ENCODE assay signal across 25 cellular contexts in the genomic region with DNA sequence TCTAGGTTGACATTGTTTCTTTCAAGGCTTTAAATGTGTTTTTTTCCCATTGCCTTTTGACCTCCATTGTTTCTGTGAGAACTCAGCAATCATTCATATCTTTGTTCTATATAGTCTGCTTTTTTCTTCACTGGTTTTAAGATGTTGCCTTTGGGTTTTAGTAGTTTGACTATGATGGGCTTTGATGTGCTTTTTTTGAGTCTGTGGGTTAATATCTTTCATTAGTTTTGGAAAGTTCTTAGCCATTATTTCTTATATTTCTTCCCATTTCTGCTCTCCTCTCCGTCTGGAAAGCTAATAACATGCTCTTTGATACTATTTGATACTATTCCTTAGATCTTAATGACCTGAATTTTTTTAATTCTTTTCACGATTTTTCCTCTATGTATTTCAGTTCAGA. TPM values are rescaled to one million over a fixed set of nuclear protein-coding genes. Genes with fewer than 3 reads are reported as not detected.
DNase-seq lines count a peak whose midpoint lies in the region; ATAC-seq, FAIRE-seq and TF ChIP-seq lines count a peak whose summit lies in the region.
"Had no signal": no experiment of that assay in that cellular context is flagged by ENCODE, and none has a peak within 500 bp of the region (broad histone marks: within the 10 kb centered on the region; RNA-seq: fewer than 3 reads in every experiment).

No MANE protein-coding gene starts in this region.

- in situ Hi-C loops in Panc1 (cut with HindIII; ENCODE audit: low pct_unique_long_range_greater_than_20kb, low sequenced_read_pairs) = no loop called here

- no peaks in the 10 kb centered on the region for H3K9me1 ChIP-seq in endothelial cell of umbilical vein (replicated peaks; ENCODE audit: control insufficient read depth, extremely low read depth, insufficient read depth, low read length)

- FAIRE-seq in endothelial cell of umbilical vein (lab: Jason Lieb, UNC) = no peak
- FAIRE-seq: G401.6, GM19239 had no signal

- H3K27me3 ChIP-seq in BLaER1 = no peaks in the 10 kb centered on the region
- H3K27me3 ChIP-seq in Panc1 (ENCODE audit: control insufficient read depth, insufficient read depth, low read length) = no peaks in the 10 kb centered on the region
- H3K27me3 ChIP-seq in endothelial cell of umbilical vein (ENCODE audit: control insufficient read depth in 2 of 2, insufficient read depth in 2 of 2, low read length in 2 of 2) = no peaks in the 10 kb centered on the region
- H3K27me3 ChIP-seq: BLaER1 treated with 17β-estradiol and CSF1 and Interleukin-3, amounts not matched to agents 10 nM and 100 nM; Peyer's patch; SJSA1 had no signal

- H3K36me3 ChIP-seq in BLaER1 (peaks cover 100% of the 10 kb centered on the region), Panc1 (ENCODE audit: control insufficient read depth, insufficient read depth, low read length) (peaks cover 8% of the 10 kb centered on the region; the same call in 1 of the 2 replicates), endothelial cell of umbilical vein (ENCODE audit: control insufficient read depth in 2 of 2, extremely low read depth in 1 of 2, insufficient read depth in 2 of 2, low read length in 2 of 2) (peaks cover 28 to 38% of the 10 kb centered on the region in 2 experiments)

- CTCF ChIA-PET in Panc1 (lab: Charles Lee) = no interaction called here
- CTCF ChIA-PET in endothelial cell of umbilical vein (lab: Charles Lee) = interaction anchor here (1.3 kb wide), 1 partner anchor 100 kb away, joined by 3 read pairs; no protein-coding TSS in a partner anchor

- DNase-seq in Panc1 (ENCODE audit: low read depth, low spot score) (no peak), endothelial cell of umbilical vein (ENCODE audit: low read depth, low spot score) (peak; percentile 34), DMS153 treated with DMSO at 0.1 percent for 48 hours (lab: John Stamatoyannopoulos, UW; ENCODE audit: unreplicated experiment) (no peak), lower leg skin (ENCODE audit: low spot score in 2 of 2) (no peak)
- DNase-seq in stimulated activated effector memory CD8-positive, alpha-beta T cell treated with anti-CD3 and anti-CD28 coated beads, Interleukin-12 subunit alpha, Interleukin-12 subunit beta, amount 100 ng/mL, for 72 hours (ENCODE audit: low spot score in 2 of 2) = no peak
- DNase-seq: Caco-2; CD4-positive, alpha-beta memory T cell; DMS 273 treated with DMSO at 0.1 percent for 48 hours; H7; Karpas-422; NCI-H1694; NCI-H2081 treated with DMSO at 0.1 percent for 48 hours; NCI-H2171 treated with DMSO at 0.1 percent for 48 hours; NCI-H524 treated with DMSO at 0.1 percent for 48 hours; NCI-H82; Peyer's patch had no signal

- peaks cover 8% of the 10 kb centered on the region for H3K4me1 Mint-ChIP-seq in stimulated activated effector memory CD8-positive, alpha-beta T cell treated with anti-CD3 and anti-CD28 coated beads, Interleukin-12 subunit alpha, Interleukin-12 subunit beta, amount 100 ng/mL, for 72 hours

- intact Hi-C loops in Panc1 (cut with micrococcal nuclease; ENCODE audit: unreplicated experiment) = no loop called here
- intact Hi-C loops in endothelial cell of umbilical vein (cut with micrococcal nuclease) = no loop called here
- intact Hi-C loops in lower leg skin (cut with DNase I; ENCODE audit: low total_unique reads) = no loop called here

- peaks cover 19% of the 10 kb centered on the region for H3K79me2 ChIP-seq in endothelial cell of umbilical vein (ENCODE audit: control insufficient read depth, insufficient read depth, low read length)

- H3K27ac Mint-ChIP-seq in stimulated activated effector memory CD8-positive, alpha-beta T cell treated with anti-CD3 and anti-CD28 coated beads, Interleukin-12 subunit alpha, Interleukin-12 subunit beta, amount 100 ng/mL, for 72 hours = peak overlapping the region; percentile 3

- POLR2A ChIA-PET in Panc1 (lab: Charles Lee) = no interaction called here
- POLR2A ChIA-PET in endothelial cell of umbilical vein (lab: Charles Lee) = no interaction called here

- dilution Hi-C loops in endothelial cell of umbilical vein (cut with MboI; ENCODE audit: extremely low pct_ligation_motif_present, low sequenced_read_pairs) = no loop called here

- H3K4me1 ChIP-seq in BLaER1 (peaks cover 43% of the 10 kb centered on the region), Panc1 (ENCODE audit: control insufficient read depth, insufficient read depth, low read length) (no peaks in the 10 kb centered on the region), endothelial cell of umbilical vein (ENCODE audit: control insufficient read depth, extremely low read depth, insufficient read depth, low read length) (no peaks in the 10 kb centered on the region)
- H3K4me1 ChIP-seq: Caco-2, Peyer's patch had no signal

- BruUV-seq in Panc1 (replicated peaks; lab: Mats Ljungman, UMichigan) (TSS peak; percentile 44), endothelial cell of umbilical vein (replicated peaks; lab: Mats Ljungman, UMichigan) (no TSS peak)

- no peak overlapping the region for H2AFZ ChIP-seq in endothelial cell of umbilical vein (ENCODE audit: low read depth, low read length)

- no peak for ATAC-seq in Panc1
- ATAC-seq in stimulated activated effector memory CD8-positive, alpha-beta T cell treated with anti-CD3 and anti-CD28 coated beads, Interleukin-12 subunit alpha, Interleukin-12 subunit beta, amount 100 ng/mL, for 72 hours = no peak
- ATAC-seq in GM21529 (IDR thresholded peaks at IDR 0.05; ENCODE audit: unreplicated experiment) = no peak
- ATAC-seq in GM21381 (IDR thresholded peaks at IDR 0.05; ENCODE audit: unreplicated experiment) = no peak

- WGBS in lower leg skin, 2 donors = 93 to 98% methylated on average over 2 of the region's 2 CpGs

- no peak overlapping the region for H3K9ac ChIP-seq in BLaER1
- H3K9ac ChIP-seq in endothelial cell of umbilical vein (replicated peaks; ENCODE audit: extremely low read depth, insufficient read depth, low read length) = no peak overlapping the region
- H3K9ac ChIP-seq: BLaER1 treated with 17β-estradiol and CSF1 and Interleukin-3, amounts not matched to agents 10 nM and 100 nM had no signal

- no peaks in the 10 kb centered on the region for H3K9me3 Mint-ChIP-seq in stimulated activated effector memory CD8-positive, alpha-beta T cell treated with anti-CD3 and anti-CD28 coated beads, Interleukin-12 subunit alpha, Interleukin-12 subunit beta, amount 100 ng/mL, for 72 hours
- H3K9me3 Mint-ChIP-seq: CD4-positive, alpha-beta memory T cell had no signal

- H3K9me3 ChIP-seq in BLaER1 (no peaks in the 10 kb centered on the region), Panc1 (ENCODE audit: control insufficient read depth, insufficient read depth, low read depth, low read length) (no peaks in the 10 kb centered on the region), endothelial cell of umbilical vein (replicated peaks; ENCODE audit: control insufficient read depth, insufficient read depth, low read length) (no peaks in the 10 kb centered on the region)
- H3K9me3 ChIP-seq: BLaER1 treated with 17β-estradiol and CSF1 and Interleukin-3, amounts not matched to agents 10 nM and 100 nM; Caco-2; Peyer's patch; SJSA1 had no signal

- H3K4me3 Mint-ChIP-seq in stimulated activated effector memory CD8-positive, alpha-beta T cell treated with anti-CD3 and anti-CD28 coated beads, Interleukin-12 subunit alpha, Interleukin-12 subunit beta, amount 100 ng/mL, for 72 hours = no peak overlapping the region
- H3K4me3 Mint-ChIP-seq: CD4-positive, alpha-beta memory T cell had no signal

- peak overlapping the region; percentile 51 for H3K4me2 ChIP-seq in BLaER1
- H3K4me2 ChIP-seq in endothelial cell of umbilical vein (ENCODE audit: insufficient read depth, low read length) = no peak overlapping the region

- peaks cover 96% of the 10 kb centered on the region for H3K36me3 Mint-ChIP-seq in stimulated activated effector memory CD8-positive, alpha-beta T cell treated with anti-CD3 and anti-CD28 coated beads, Interleukin-12 subunit alpha, Interleukin-12 subunit beta, amount 100 ng/mL, for 72 hours

- TF ChIP-seq POLR2A in endothelial cell of umbilical vein (IDR thresholded peaks at IDR 0.05; ENCODE audit: low read depth, low read length) = no peak
- no peak for TF ChIP-seq POLR2A in lower leg skin (IDR thresholded peaks at IDR 0.05)

- H3K4me3 ChIP-seq in BLaER1 (no peak overlapping the region), Panc1 (ENCODE audit: low read depth in 2 of 2, low read length in 2 of 2) (no peak overlapping the region), endothelial cell of umbilical vein (replicated peaks in 1 of 3; ENCODE audit: insufficient read depth in 1 of 3, low read depth in 1 of 3, low read length in 3 of 3) (no peak overlapping the region), lower leg skin (ENCODE audit: low read depth, poor library complexity, severe bottlenecking) (no peak overlapping the region)
- H3K4me3 ChIP-seq: BLaER1 treated with 17β-estradiol and CSF1 and Interleukin-3, amounts not matched to agents 10 nM and 100 nM; Peyer's patch; SJSA1 had no signal

- no peak for TF ChIP-seq CTCF in Panc1 (IDR thresholded peaks at IDR 0.05)
- no peak for TF ChIP-seq CTCF in endothelial cell of umbilical vein (IDR thresholded peaks at IDR 0.05; ENCODE audit: extremely low read depth in 1 of 2, insufficient read depth in 1 of 2, low read depth in 1 of 2, low read length in 2 of 2)
- no peak for TF ChIP-seq CTCF in lower leg skin (IDR thresholded peaks at IDR 0.05)

- H4K20me1 ChIP-seq in BLaER1 (peaks cover 40% of the 10 kb centered on the region; the same call in 1 of the 2 replicates), endothelial cell of umbilical vein (replicated peaks; ENCODE audit: control insufficient read depth, extremely low read depth, insufficient read depth, low read length) (no peaks in the 10 kb centered on the region)

- H3K27ac ChIP-seq in BLaER1 (peak overlapping the region; percentile 10; the same call in 1 of the 2 replicates), Panc1 (ENCODE audit: low read length) (no peak overlapping the region), endothelial cell of umbilical vein (ENCODE audit: insufficient read depth, low read depth, low read length) (no peak overlapping the region)
- H3K27ac ChIP-seq: BLaER1 treated with 17β-estradiol and CSF1 and Interleukin-3, amounts not matched to agents 10 nM and 100 nM; Peyer's patch; SJSA1 had no signal

RNA-seq across cellular contexts. Expression of a gene that starts 32.7 kb away (rescaled TPM):
- total RNA-seq in Panc1 (2021; ENCODE audit: unreplicated experiment) (5.4 TPM), endothelial cell of umbilical vein (0.35 and 0.75 TPM in 2 replicates), lower leg skin (10 to 100 TPM in 1 of 4 donors, 1 to 10 TPM in 3; 1.1 to 11.5 (median 4.2) TPM)
- polyA plus RNA-seq in Panc1 (2012; ENCODE audit: insufficient read length) = 6.9 TPM
- polyA plus RNA-seq in endothelial cell of umbilical vein = 0.18 and 0.19 TPM in 2 replicates
- 0.21 and 0.26 TPM in 2 replicates for polyA plus RNA-seq in endothelial cell of umbilical vein (2011; cell fraction: cytosol; rRNA removed)
- 0.06 and 0.13 TPM in 2 replicates for polyA plus RNA-seq in endothelial cell of umbilical vein (2011; cell fraction: nucleus; rRNA removed)
- polyA plus RNA-seq in endothelial cell of umbilical vein (2012) = 0.19 and 0.67 TPM in 2 replicates
- polyA minus RNA-seq in endothelial cell of umbilical vein = 0.21 and 0.22 TPM in 2 replicates
- not detected for polyA minus RNA-seq in endothelial cell of umbilical vein (2011; cell fraction: cytosol; rRNA and poly(A)+ RNA removed)
- 0.14 TPM in 1 of 2 replicates, not detected in the other for polyA minus RNA-seq in endothelial cell of umbilical vein (2011; cell fraction: nucleus; rRNA and poly(A)+ RNA removed)
- total RNA-seq: CD4-positive, alpha-beta memory T cell; M059J had no signal
- polyA plus RNA-seq: CD4-positive, alpha-beta memory T cell had no signal

RNA-seq across cellular contexts. Expression of a gene that starts 33.8 kb away (rescaled TPM):
- total RNA-seq in Panc1 (2021; ENCODE audit: unreplicated experiment) (58.1 TPM), endothelial cell of umbilical vein (102 and 114 TPM in 2 replicates), lower leg skin (10 to 100 TPM; 32.0 to 63.1 (median 48.4) TPM)
- 60.4 TPM for polyA plus RNA-seq in Panc1 (2012; ENCODE audit: insufficient read length)
- polyA plus RNA-seq in endothelial cell of umbilical vein = 157 and 172 TPM in 2 replicates
- polyA plus RNA-seq in endothelial cell of umbilical vein (2011; cell fraction: cytosol; rRNA removed) = 176 and 178 TPM in 2 replicates
- polyA plus RNA-seq in endothelial cell of umbilical vein (2011; cell fraction: nucleus; rRNA removed) = 344 and 359 TPM in 2 replicates
- polyA plus RNA-seq in endothelial cell of umbilical vein (2012) = 80.6 and 99.1 TPM in 2 replicates
- polyA minus RNA-seq in endothelial cell of umbilical vein = 147 and 200 TPM in 2 replicates
- 52.9 TPM for polyA minus RNA-seq in endothelial cell of umbilical vein (2011; cell fraction: cytosol; rRNA and poly(A)+ RNA removed)
- polyA minus RNA-seq in endothelial cell of umbilical vein (2011; cell fraction: nucleus; rRNA and poly(A)+ RNA removed) = 117 and 126 TPM in 2 replicates

RNA-seq across cellular contexts. Expression of a gene that starts 48.0 kb away (rescaled TPM):
- total RNA-seq in Panc1 (2021; ENCODE audit: unreplicated experiment) (not detected), endothelial cell of umbilical vein (0.07 TPM in 1 of 2 replicates, not detected in the other), lower leg skin (not detected)
- not detected for polyA plus RNA-seq in Panc1 (2012; ENCODE audit: insufficient read length)
- polyA plus RNA-seq in endothelial cell of umbilical vein = not detected in 2 replicates
- not detected in 2 replicates for polyA plus RNA-seq in endothelial cell of umbilical vein (2011; cell fraction: cytosol; rRNA removed)
- not detected in 2 replicates for polyA plus RNA-seq in endothelial cell of umbilical vein (2011; cell fraction: nucleus; rRNA removed)
- polyA plus RNA-seq in endothelial cell of umbilical vein (2012) = not detected in 2 replicates
- polyA minus RNA-seq in endothelial cell of umbilical vein = not detected in 2 replicates
- not detected for polyA minus RNA-seq in endothelial cell of umbilical vein (2011; cell fraction: cytosol; rRNA and poly(A)+ RNA removed)
- not detected in 2 replicates for polyA minus RNA-seq in endothelial cell of umbilical vein (2011; cell fraction: nucleus; rRNA and poly(A)+ RNA removed)
- total RNA-seq: Caco-2; CD4-positive, alpha-beta memory T cell; Daoy; M059J; Peyer's patch; SJSA1 had no signal
- polyA plus RNA-seq: CD4-positive, alpha-beta memory T cell had no signal
